In genomic region chr18:70073442-70073841, GRCh38 we compare ENCODE assay signal across 19 cellular contexts.
"Had no signal": no experiment of that assay in that cellular context is flagged by ENCODE, and none has a peak within 500 bp of the region (broad histone marks: within the 10 kb centered on the region; RNA-seq: fewer than 3 reads in every experiment).

No MANE protein-coding gene starts in this region.

- H3K27ac ChIP-seq: coronary artery, dorsolateral prefrontal cortex, esophagus muscularis mucosa, foreskin keratinocyte, gastroesophageal sphincter, heart left ventricle, hepatocyte, left lung had no signal

- DNase-seq: dorsolateral prefrontal cortex; effector CD4-positive, alpha-beta T cell; effector memory CD4-positive, alpha-beta T cell; foreskin keratinocyte; heart left ventricle; hypothalamus; islet precursor cell; kidney; left lung; left ventricle myocardium superior; mammary epithelial cell; midbrain had no signal

- H3K27me3 Mint-ChIP-seq: memory B cell had no signal

- H3K4me1 ChIP-seq: esophagus muscularis mucosa, foreskin keratinocyte, gastroesophageal sphincter, heart left ventricle, left lung had no signal

- ATAC-seq: foreskin keratinocyte, gastroesophageal sphincter, left lung had no signal

- H3K4me3 Mint-ChIP-seq: immature natural killer cell, memory B cell had no signal

- H3K4me1 Mint-ChIP-seq: memory B cell had no signal

- H3K9me3 ChIP-seq: esophagus muscularis mucosa, gastroesophageal sphincter, heart left ventricle, left lung had no signal

- H3K27me3 ChIP-seq: dorsolateral prefrontal cortex, esophagus muscularis mucosa, foreskin keratinocyte, gastroesophageal sphincter, heart left ventricle, hepatocyte, left lung had no signal

- H3K9me3 Mint-ChIP-seq: immature natural killer cell, memory B cell had no signal

- H3K4me3 ChIP-seq: coronary artery, dorsolateral prefrontal cortex, esophagus muscularis mucosa, gastroesophageal sphincter, heart left ventricle, hepatocyte, left lung, lung had no signal

- H3K27ac Mint-ChIP-seq: memory B cell had no signal
